In genomic region chr4:87354168-87355102, GRCh38 we compare ENCODE assay signal across 14 cellular contexts. TPM values are rescaled to one million over a fixed set of nuclear protein-coding genes. Genes with fewer than 3 reads are reported as not detected.
A peak's percentile ranks its signal among the peaks of the same experiment; 100 is the strongest.
DNase-seq lines count a peak whose midpoint lies in the region; ATAC-seq and TF ChIP-seq lines count a peak whose summit lies in the region.
"Had no signal": no experiment of that assay in that cellular context is flagged by ENCODE, and none has a peak within 500 bp of the region (broad histone marks: within the 10 kb centered on the region; RNA-seq: fewer than 3 reads in every experiment).

No MANE protein-coding gene starts in this region.

- no peak overlapping the region for H2AFZ ChIP-seq in IMR-90 (replicated peaks; ENCODE audit: low read length, poor library complexity)

- H4K8ac ChIP-seq in IMR-90 (ENCODE audit: low read depth in 2 of 2, low read length in 2 of 2): no peak overlapping the region

- H3K9me1 ChIP-seq in IMR-90 (ENCODE audit: insufficient read depth, low read length): no peaks in the 10 kb centered on the region

- H3K36me3 Mint-ChIP-seq in chondrocyte (ENCODE audit: low read depth): no peaks in the 10 kb centered on the region
- H3K36me3 Mint-ChIP-seq in activated T-cell treated with anti-CD3 and anti-CD28 coated beads, Interleukin-2, amount 50 U/mL, for 24 hours (ENCODE audit: low read depth): peaks cover 38% of the 10 kb centered on the region

- no peak overlapping the region for H3K56ac ChIP-seq in IMR-90 (ENCODE audit: extremely low read depth, insufficient read depth, low read length)

- no peak overlapping the region for H3K4me2 ChIP-seq in IMR-90 (ENCODE audit: low read depth, low read length)

- no peak for TF ChIP-seq RAD21 in IMR-90 (IDR thresholded peaks at IDR 0.05; ENCODE audit: low read length)

- H4K20me1 ChIP-seq in IMR-90 (ENCODE audit: insufficient read depth, low read length): no peaks in the 10 kb centered on the region

- H3K27ac Mint-ChIP-seq in chondrocyte (ENCODE audit: unreplicated experiment): peak overlapping the region; percentile 85
- no peak overlapping the region for H3K27ac Mint-ChIP-seq in activated T-cell treated with anti-CD3 and anti-CD28 coated beads, Interleukin-2, amount 50 U/mL, for 24 hours
- H3K27ac Mint-ChIP-seq: activated naive CD4-positive, alpha-beta T cell treated with anti-CD3 and anti-CD28 coated beads for 36 hours; dendritic cell treated with granulocyte-macrophage colony-stimulating factor and Interleukin-4, amounts not matched to agents 40 ng/mL and 50 ng/mL, for 4 days; memory B cell had no signal

- DNase-seq in AG09309 (ENCODE audit: low read depth) (peak; percentile 7), IMR-90 (peak; percentile 42), chondrocyte (ENCODE audit: low spot score) (no peak), myocyte (ENCODE audit: low read depth) (peak; percentile 33), NCI-H774 (lab: John Stamatoyannopoulos, UW) (no peak), dorsolateral prefrontal cortex (no peak)
- no peak for DNase-seq in activated T-cell treated with anti-CD3 and anti-CD28 coated beads, Interleukin-2, amount 50 U/mL, for 24 hours

- no peak for TF ChIP-seq POLR2A in IMR-90 (IDR thresholded peaks at IDR 0.05; ENCODE audit: low read depth, low read length)

- CTCF ChIA-PET in IMR-90 (lab: Yijun Ruan, JAX): interaction anchor here (0.6 to 1.0 kb wide), 7 partner anchors 9 to 1346 kb away, joined by 3 to 4 read pairs (median 3); no protein-coding TSS in a partner anchor

- H3K9me3 ChIP-seq in IMR-90 (ENCODE audit: control insufficient read depth, insufficient read depth, low read length): no peaks in the 10 kb centered on the region
- H3K9me3 ChIP-seq: HAP-1, ovary, SJCRH30 had no signal

- H4K5ac ChIP-seq in IMR-90 (ENCODE audit: low read depth, low read length): no peak overlapping the region

- H3K14ac ChIP-seq in IMR-90 (replicated peaks; ENCODE audit: low read depth, low read length): no peak overlapping the region

- POLR2A ChIA-PET in IMR-90 (lab: Charles Lee; ENCODE audit: unreplicated experiment): interaction anchor here (0.6 kb wide), 1 partner anchor 818 kb away, joined by 4 read pairs; no protein-coding TSS in a partner anchor

- no peak for TF ChIP-seq CTCF in AG09309 (IDR thresholded peaks at IDR 0.05; ENCODE audit: control insufficient read depth, insufficient read depth, low read depth, low read length, missing control alignments)
- TF ChIP-seq CTCF in IMR-90 (conservative IDR thresholded peaks at IDR 0.05; ENCODE audit: low read depth, low read length): no peak
- TF ChIP-seq CTCF in chondrocyte (IDR thresholded peaks at IDR 0.05): no peak
- no peak for TF ChIP-seq CTCF in dorsolateral prefrontal cortex (IDR thresholded peaks at IDR 0.05 in 54 of 56, conservative IDR thresholded peaks at IDR 0.05 in 2 of 56; ENCODE audit: low read depth in 1 of 56, partially characterized antibody in 56 of 56)

- H3K36me3 ChIP-seq in IMR-90 (ENCODE audit: control insufficient read depth, insufficient read depth, low read length): peaks cover 10% of the 10 kb centered on the region
- H3K36me3 ChIP-seq: ovary, SJCRH30 had no signal

- H4K91ac ChIP-seq in IMR-90 (ENCODE audit: insufficient read depth, low read depth, low read length): no peak overlapping the region

- no CpG with 5 or more reads among the region's 7 CpGs for WGBS in IMR-90 (ENCODE audit: extremely low coverage in 2 of 2, insufficient read length in 1 of 2), 2 experiments

- H2BK120ac ChIP-seq in IMR-90 (ENCODE audit: low read depth, low read length): no peak overlapping the region

- H2AK5ac ChIP-seq in IMR-90 (ENCODE audit: low read depth, low read length): no peak overlapping the region

- H3K18ac ChIP-seq in IMR-90 (ENCODE audit: low read depth, low read length): no peak overlapping the region

- peaks cover 2% of the 10 kb centered on the region; the same call in 1 of the 2 replicates for H3K4me1 ChIP-seq in IMR-90 (ENCODE audit: control insufficient read depth, insufficient read depth, low read length)
- H3K4me1 ChIP-seq: HAP-1, SJCRH30 had no signal

- H2AK9ac ChIP-seq in IMR-90 (replicated peaks; ENCODE audit: low read depth, low read length, poor library complexity): no peak overlapping the region

- no peak overlapping the region for H2BK15ac ChIP-seq in IMR-90 (ENCODE audit: low read depth, low read length)

- H3K9ac ChIP-seq in IMR-90 (ENCODE audit: low read depth, low read length): no peak overlapping the region

- dilution Hi-C loops in IMR-90 (cut with HindIII; ENCODE audit: low sequenced_read_pairs, unreplicated experiment): no loop called here

- intact Hi-C loops in IMR-90 (cut with micrococcal nuclease) (loop anchor here (5.0 kb wide), 1 partner anchor 113 kb away; no protein-coding TSS in a partner anchor), dorsolateral prefrontal cortex (cut with DNase I) (no loop called here)

- no peaks in the 10 kb centered on the region for H3K9me3 Mint-ChIP-seq in chondrocyte (ENCODE audit: low read depth)
- no peaks in the 10 kb centered on the region for H3K9me3 Mint-ChIP-seq in activated T-cell treated with anti-CD3 and anti-CD28 coated beads, Interleukin-2, amount 50 U/mL, for 24 hours
- H3K9me3 Mint-ChIP-seq: activated naive CD4-positive, alpha-beta T cell treated with anti-CD3 and anti-CD28 coated beads for 36 hours; memory B cell had no signal

- peaks cover 15% of the 10 kb centered on the region for H3K4me1 Mint-ChIP-seq in chondrocyte (ENCODE audit: low read depth)
- H3K4me1 Mint-ChIP-seq in activated T-cell treated with anti-CD3 and anti-CD28 coated beads, Interleukin-2, amount 50 U/mL, for 24 hours (ENCODE audit: low read depth): peaks cover 3% of the 10 kb centered on the region
- H3K4me1 Mint-ChIP-seq: memory B cell had no signal

- H3K79me1 ChIP-seq in IMR-90 (ENCODE audit: low read depth in 1 of 2, low read length in 2 of 2): no peaks in the 10 kb centered on the region

- BruUV-seq in IMR-90 (replicated peaks; lab: Mats Ljungman, UMichigan): no TSS peak

- no peaks in the 10 kb centered on the region for H3K27me3 Mint-ChIP-seq in chondrocyte (ENCODE audit: low read depth)
- H3K27me3 Mint-ChIP-seq in activated T-cell treated with anti-CD3 and anti-CD28 coated beads, Interleukin-2, amount 50 U/mL, for 24 hours: no peaks in the 10 kb centered on the region
- H3K27me3 Mint-ChIP-seq: dendritic cell treated with granulocyte-macrophage colony-stimulating factor and Interleukin-4, amounts not matched to agents 40 ng/mL and 50 ng/mL, for 4 days; memory B cell had no signal

- no peak overlapping the region for H3K4ac ChIP-seq in IMR-90 (ENCODE audit: low read depth, low read length)

- H2BK20ac ChIP-seq in IMR-90 (ENCODE audit: low read depth, low read length): no peak overlapping the region

- H3K27me3 ChIP-seq in IMR-90 (ENCODE audit: control insufficient read depth, insufficient read depth, low read length) (no peaks in the 10 kb centered on the region), dorsolateral prefrontal cortex (no peaks in the 10 kb centered on the region)
- H3K27me3 ChIP-seq: ovary, SJCRH30 had no signal

- H3K4me3 ChIP-seq in AG09309 (ENCODE audit: control insufficient read depth, low read depth, low read length) (no peak overlapping the region), IMR-90 (ENCODE audit: insufficient read depth, low read depth, low read length) (no peak overlapping the region), dorsolateral prefrontal cortex (no peak overlapping the region)
- H3K4me3 ChIP-seq: HAP-1, ovary, SJCRH30 had no signal

- H2BK5ac ChIP-seq in IMR-90 (ENCODE audit: low read depth, low read length, poor library complexity, severe bottlenecking): no peak overlapping the region

- ATAC-seq in IMR-90 (ENCODE audit: low read depth): peak; percentile 77
- ATAC-seq in HG03139 (IDR thresholded peaks at IDR 0.05; ENCODE audit: unreplicated experiment): no peak

- H3K27ac ChIP-seq in IMR-90 (ENCODE audit: insufficient read depth, low read length) (peak overlapping the region; percentile 21; the same call in 1 of the 2 replicates), dorsolateral prefrontal cortex (peak overlapping the region in 22 of 59 donors; percentile 2 to 77 (median 37))
- H3K27ac ChIP-seq: ovary, SJCRH30 had no signal

- H3K4me3 Mint-ChIP-seq in chondrocyte (ENCODE audit: unreplicated experiment): no peak overlapping the region
- H3K4me3 Mint-ChIP-seq in activated T-cell treated with anti-CD3 and anti-CD28 coated beads, Interleukin-2, amount 50 U/mL, for 24 hours: no peak overlapping the region
- H3K4me3 Mint-ChIP-seq: activated naive CD4-positive, alpha-beta T cell treated with anti-CD3 and anti-CD28 coated beads for 36 hours; dendritic cell treated with granulocyte-macrophage colony-stimulating factor and Interleukin-4, amounts not matched to agents 40 ng/mL and 50 ng/mL, for 4 days; memory B cell had no signal

- in situ Hi-C loops in IMR-90 (cut with MboI; ENCODE audit: low sequenced_read_pairs): no loop called here

- no peak overlapping the region for H3K23ac ChIP-seq in IMR-90 (ENCODE audit: low read depth, low read length)

TF ChIP-seq in IMR-90, 13 proteins besides CTCF, POLR2A, EP300 and RAD21 (continues in another document):
- TF ChIP-seq MAZ (IDR thresholded peaks at IDR 0.05; ENCODE audit: borderline replicate concordance, low read depth, low read length) (no peak), USF2 (IDR thresholded peaks at IDR 0.05; ENCODE audit: low read depth, low read length) (no peak), RFX5 (IDR thresholded peaks at IDR 0.05; ENCODE audit: low read depth, low read length) (no peak), FOS (IDR thresholded peaks at IDR 0.05; ENCODE audit: low read depth, low read length) (no peak; the same call in 1 of the 2 replicates)

RNA-seq across cellular contexts. Expression of gene HSD17B13, which starts 31.8 kb away (rescaled TPM):
- under 0.01 TPM in 1 of 2 replicates, not detected in the other for total RNA-seq in IMR-90 (2012; rRNA removed)
- not detected in 2 replicates for polyA plus RNA-seq in IMR-90 (2012; rRNA removed)
- 0.02 TPM in 1 of 2 replicates, not detected in the other for polyA plus RNA-seq in IMR-90 (2012; cell fraction: cytosol; rRNA removed)
- polyA plus RNA-seq in IMR-90 (2012; cell fraction: nucleus; rRNA removed; ENCODE audit: low replicate concordance): 0.03 and 0.13 TPM in 2 replicates
- not detected in 3 replicates for total RNA-seq in chondrocyte
- not detected in 2 replicates for total RNA-seq in myocyte
- 0.04 TPM for polyA plus RNA-seq in myocyte (2012)
- total RNA-seq in dorsolateral prefrontal cortex: 1 to 10 TPM in 69 of 120 experiments, under 1 TPM in 51; 0.28 to 3.3 (median 1.1) TPM
- total RNA-seq: SJCRH30 had no signal

RNA-seq across cellular contexts. Expression of gene HSD17B11, which starts 36.6 kb away (rescaled TPM):
- total RNA-seq in IMR-90 (2012; rRNA removed) (11.3 and 28.6 TPM in 2 replicates), chondrocyte (10.3 to 12.9 TPM (median 11.3 TPM) in 3 replicates), myocyte (25.1 and 30.8 TPM in 2 replicates), dorsolateral prefrontal cortex (10 to 100 TPM; 16.0 to 50.7 (median 26.3) TPM)
- polyA plus RNA-seq in IMR-90 (2012; rRNA removed): 8.4 and 12.0 TPM in 2 replicates
- 1.6 and 1.7 TPM in 2 replicates for polyA plus RNA-seq in IMR-90 (2012; cell fraction: cytosol; rRNA removed)
- polyA plus RNA-seq in IMR-90 (2012; cell fraction: nucleus; rRNA removed; ENCODE audit: low replicate concordance): 0.26 and 4.4 TPM in 2 replicates
- polyA plus RNA-seq in myocyte (2012): 8.0 TPM

Comparison
In these comparisons a context has a peak if more than half of its experiments do, and no peak if none do; other contexts are left out.
1. DNase-seq: peak in AG09309 (single experiment), IMR-90 (single experiment) and myocyte (single experiment); none in chondrocyte (single experiment), NCI-H774 (single experiment), dorsolateral prefrontal cortex (0 of 10) and activated T-cell treated with anti-CD3 and anti-CD28 coated beads, Interleukin-2, amount 50 U/mL, for 24 hours (single experiment).